Comparison of ENCODE assay signal across 8 cellular contexts in genomic region chr17:58329035-58329807, GRCh38. TPM values are rescaled to one million over a fixed set of nuclear protein-coding genes. Genes with fewer than 3 reads are reported as not detected.
DNase-seq lines count a peak whose midpoint lies in the region; ATAC-seq and TF ChIP-seq lines count a peak whose summit lies in the region.

No MANE protein-coding gene starts in this region.

- H3K27me3 ChIP-seq in BE2C (no peaks in the 10 kb centered on the region), muscle layer of duodenum (ENCODE audit: low read depth, low read length) (no peaks in the 10 kb centered on the region), stomach (peaks cover 0 to 16% (median 0%) of the 10 kb centered on the region in 3 donors)

- H3K4me3 ChIP-seq in BE2C (ENCODE audit: low read depth, low read length) (peak overlapping the region; percentile 57), cardiac fibroblast (replicated peaks in 1 of 2; ENCODE audit: low read depth in 2 of 2, low read length in 2 of 2) (no peak overlapping the region), muscle layer of duodenum (ENCODE audit: low read depth in 1 of 2, low read length in 2 of 2) (peak overlapping the region; percentile 12 to 65), stomach (peak overlapping the region in 3 of 4 donors; percentile 0 to 57 (median 31))

- no peak for TF ChIP-seq EP300 in stomach (IDR thresholded peaks at IDR 0.05)

- no peaks in the 10 kb centered on the region for H3K9me3 ChIP-seq in BE2C
- no peaks in the 10 kb centered on the region for H3K9me3 ChIP-seq in muscle layer of duodenum (ENCODE audit: control insufficient read depth in 1 of 2, low read length in 2 of 2)
- no peaks in the 10 kb centered on the region for H3K9me3 ChIP-seq in stomach

- TF ChIP-seq POLR2A in stomach (IDR thresholded peaks at IDR 0.05): no peak

- no peak overlapping the region for H3K27ac ChIP-seq in muscle layer of duodenum (ENCODE audit: low read length)
- peak overlapping the region in 4 of 5 donors; percentile 17 to 45 (median 28) for H3K27ac ChIP-seq in stomach

- H3K4me1 ChIP-seq in BE2C: peaks cover 11% of the 10 kb centered on the region
- H3K4me1 ChIP-seq in muscle layer of duodenum (ENCODE audit: control insufficient read depth in 1 of 2, insufficient read depth in 2 of 2, low read length in 2 of 2): peaks cover 4 to 19% of the 10 kb centered on the region in 2 donors
- peaks cover 8 to 40% (median 18%) of the 10 kb centered on the region in 4 donors for H3K4me1 ChIP-seq in stomach

- WGBS in stomach, 5 donors: 32 to 55% (median 43%) methylated on average over 16 of the region's 16 CpGs

- no peaks in the 10 kb centered on the region for H3K9me3 Mint-ChIP-seq in T-helper 2 cell treated with Interferon-gamma antibody and Interleukin-4, amounts not matched to agents 5 μg/mL and 100 μg/mL, for 36 hours

- H3K4me1 Mint-ChIP-seq in T-helper 2 cell treated with Interferon-gamma antibody and Interleukin-4, amounts not matched to agents 5 μg/mL and 100 μg/mL, for 36 hours (ENCODE audit: low read depth): peaks cover 34% of the 10 kb centered on the region

- peak overlapping the region; percentile 92 for H3K27ac Mint-ChIP-seq in T-helper 2 cell treated with Interferon-gamma antibody and Interleukin-4, amounts not matched to agents 5 μg/mL and 100 μg/mL, for 36 hours

- peaks cover 11% of the 10 kb centered on the region for H3K27me3 Mint-ChIP-seq in T-helper 2 cell treated with Interferon-gamma antibody and Interleukin-4, amounts not matched to agents 5 μg/mL and 100 μg/mL, for 36 hours (ENCODE audit: low read depth)

- intact Hi-C loops in stomach (cut with DNase I; ENCODE audit: low total_unique reads): no loop called here

- peak overlapping the region; percentile 99 for H3K4me3 Mint-ChIP-seq in T-helper 2 cell treated with Interferon-gamma antibody and Interleukin-4, amounts not matched to agents 5 μg/mL and 100 μg/mL, for 36 hours

- H3K36me3 ChIP-seq in BE2C: no peaks in the 10 kb centered on the region
- H3K36me3 ChIP-seq in muscle layer of duodenum (ENCODE audit: control insufficient read depth in 1 of 2, insufficient read depth in 2 of 2, low read length in 2 of 2): no peaks in the 10 kb centered on the region
- H3K36me3 ChIP-seq in stomach: no peaks in the 10 kb centered on the region

- ATAC-seq in GM19328 (IDR thresholded peaks at IDR 0.05; ENCODE audit: unreplicated experiment) (peak; percentile 43), HG03378 (IDR thresholded peaks at IDR 0.05; ENCODE audit: unreplicated experiment) (peak; percentile 44)

- H3K36me3 Mint-ChIP-seq in T-helper 2 cell treated with Interferon-gamma antibody and Interleukin-4, amounts not matched to agents 5 μg/mL and 100 μg/mL, for 36 hours (ENCODE audit: low read depth): peaks cover 51% of the 10 kb centered on the region

- DNase-seq in BE2C (no peak), cardiac fibroblast (ENCODE audit: low read depth in 2 of 2) (no peak), stomach (peak; percentile 37), DMS53 treated with DMSO at 0.1 percent for 48 hours (lab: John Stamatoyannopoulos, UW; ENCODE audit: unreplicated experiment) (no peak)
- peak; percentile 90 for DNase-seq in T-helper 2 cell treated with Interferon-gamma antibody and Interleukin-4, amounts not matched to agents 5 μg/mL and 100 μg/mL, for 36 hours (ENCODE audit: low spot score)

- TF ChIP-seq CTCF in BE2C (IDR thresholded peaks at IDR 0.05; ENCODE audit: low read depth, low read length) (no peak), cardiac fibroblast (IDR thresholded peaks at IDR 0.05; ENCODE audit: low read depth, low read length) (peak; percentile 2), stomach (IDR thresholded peaks at IDR 0.05) (no peak)

RNA-seq across cellular contexts. Expression of gene TSPOAP1, which starts 0.6 kb away (rescaled TPM):
- 3.1 TPM for polyA plus RNA-seq in BE2C (2012; ENCODE audit: insufficient read depth, insufficient read length, low read depth)
- 10 to 100 TPM in 3 of 5 donors, 1 to 10 TPM in 1, not detected in 1; 9.0 to 68.8 (median 16.3) TPM for total RNA-seq in stomach
- 10 to 100 TPM in 1 of 3 donors, 1 to 10 TPM in 2; 6.5 to 26.0 (median 8.9) TPM for polyA plus RNA-seq in stomach

RNA-seq across cellular contexts. Expression of gene SUPT4H1, which starts 22.8 kb away (rescaled TPM):
- 510 TPM for polyA plus RNA-seq in BE2C (2012; ENCODE audit: insufficient read depth, insufficient read length, low read depth)
- total RNA-seq in stomach: 10 to 100 TPM in 3 of 5 donors, 1 to 10 TPM in 2; 6.7 to 51.1 (median 23.3) TPM
- 10 to 100 TPM; 68.9 to 80.9 (median 78.2) TPM for polyA plus RNA-seq in stomach

RNA-seq across cellular contexts. Expression of gene MPO, which starts 48.5 kb away (rescaled TPM):
- not detected for polyA plus RNA-seq in BE2C (2012; ENCODE audit: insufficient read depth, insufficient read length, low read depth)
- total RNA-seq in stomach: 1 to 10 TPM in 1 of 5 donors, not detected in 4; 7.7 TPM
- under 1 TPM in 2 of 3 donors, not detected in 1; 0.03 to 0.46 TPM for polyA plus RNA-seq in stomach

Comparison
In these comparisons a context has a peak if more than half of its experiments do, and no peak if none do; other contexts are left out.
1. DNase-seq: peak in T-helper 2 cell treated with Interferon-gamma antibody and Interleukin-4, amounts not matched to agents 5 μg/mL and 100 μg/mL, for 36 hours (single experiment) and stomach (single experiment); none in BE2C (single experiment), cardiac fibroblast (0 of 2) and DMS53 treated with DMSO at 0.1 percent for 48 hours (single experiment).
2. H3K4me3 ChIP-seq: peak in BE2C (single experiment), muscle layer of duodenum (2 of 2) and stomach (3 of 4); none in cardiac fibroblast (0 of 2).